20 cellular contexts compared by ENCODE assay signal in the genomic region with DNA sequence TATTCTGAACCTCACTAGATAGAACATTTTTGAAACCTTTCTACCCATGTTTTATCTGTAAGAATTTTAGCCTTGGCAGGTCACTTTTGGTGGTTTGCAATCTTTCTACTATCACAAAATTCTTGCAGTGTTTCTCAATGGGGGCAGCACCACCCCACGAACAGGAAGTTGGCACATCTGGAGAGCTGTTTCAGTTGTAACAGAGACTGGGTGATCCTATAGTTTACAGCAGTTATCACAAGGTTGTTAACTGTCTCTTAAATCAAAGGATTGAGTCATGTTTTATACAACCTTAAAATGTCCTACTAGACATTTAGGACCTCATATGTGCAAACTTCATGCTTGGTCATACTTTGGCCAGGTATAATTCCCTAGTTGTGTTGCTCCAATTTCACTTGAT.
DNase-seq lines count a peak whose midpoint lies in the region; ATAC-seq and TF ChIP-seq lines count a peak whose summit lies in the region.
"Had no signal": no experiment of that assay in that cellular context is flagged by ENCODE, and none has a peak within 500 bp of the region (broad histone marks: within the 10 kb centered on the region; RNA-seq: fewer than 3 reads in every experiment).

No MANE protein-coding gene starts in this region.

- H3K27ac ChIP-seq in SK-N-MC, result peak overlapping the region; percentile 42; the same call in 1 of the 2 replicates
- no peak overlapping the region for H3K27ac ChIP-seq in testis

- H3K9ac ChIP-seq in SK-N-MC (ENCODE audit: insufficient read length), result no peak overlapping the region

- H3K27me3 ChIP-seq in testis, result no peaks in the 10 kb centered on the region

- H3K4me1 ChIP-seq in testis, result no peaks in the 10 kb centered on the region

- H3K9me3 ChIP-seq in SK-N-MC (ENCODE audit: low read depth, low read length) (no peaks in the 10 kb centered on the region), testis (no peaks in the 10 kb centered on the region)

- H3K4me3 ChIP-seq in SK-N-MC, result peak overlapping the region; percentile 6; the same call in 1 of the 2 replicates
- no peak overlapping the region for H3K4me3 ChIP-seq in testis

- no peaks in the 10 kb centered on the region for H3K36me3 ChIP-seq in SK-N-MC (ENCODE audit: insufficient read depth, low read length)
- no peaks in the 10 kb centered on the region for H3K36me3 ChIP-seq in testis (ENCODE audit: low read depth, missing control alignments)

- ATAC-seq in GM21723 (IDR thresholded peaks at IDR 0.05; ENCODE audit: unreplicated experiment), result no peak
- ATAC-seq: HepG2, PC-3, T-helper 17 cell had no signal

- 37 to 63% methylated on average over 1 of the region's 1 CpG for WGBS in testis, 2 donors

- intact Hi-C loops in testis (cut with DNase I; ENCODE audit: low total_unique reads), result no loop called here

- TF ChIP-seq POLR2A in testis (IDR thresholded peaks at IDR 0.05), result no peak

- DNase-seq in AML-193 (lab: John Stamatoyannopoulos, UW) (peak; percentile 83 to 88), Kasumi-1 (lab: John Stamatoyannopoulos, UW) (peak; percentile 55 to 71), NCI-H226 (peak; percentile 14), SK-N-MC (ENCODE audit: low read depth, low spot score) (no peak), T-helper 2 cell (no peak), testis (no peak), NCI-H446 treated with DMSO at 0.1 percent for 48 hours (lab: John Stamatoyannopoulos, UW) (no peak)
- DNase-seq: 8988T; CD4-positive, CD25-positive, alpha-beta regulatory T cell; COR-L47; KG1; NCI-H187 treated with DMSO at 0.1 percent for 48 hours; NCI-H2227 treated with DMSO at 0.1 percent for 48 hours; NCI-H526; PC-3; RPMI8226; SHP77 treated with DMSO at 0.1 percent for 48 hours; T-helper 17 cell had no signal

- TF ChIP-seq CTCF in testis (IDR thresholded peaks at IDR 0.05), result no peak

Comparison
In these comparisons a context has a peak if more than half of its experiments do, and no peak if none do; other contexts are left out.
1. DNase-seq: peak in AML-193 (2 of 2), Kasumi-1 (2 of 2) and NCI-H226 (single experiment); none in SK-N-MC (single experiment), T-helper 2 cell (0 of 5), testis (single experiment) and NCI-H446 treated with DMSO at 0.1 percent for 48 hours (single experiment).